In genomic region chr6:81751388-81752083, GRCh38 we compare ENCODE assay signal across 8 cellular contexts. TPM values are rescaled to one million over a fixed set of nuclear protein-coding genes. Genes with fewer than 3 reads are reported as not detected.
A peak's percentile ranks its signal among the peaks of the same experiment; 100 is the strongest.
DNase-seq lines count a peak whose midpoint lies in the region; ATAC-seq and TF ChIP-seq lines count a peak whose summit lies in the region.

No MANE protein-coding gene starts in this region.

- H4K20me1 ChIP-seq in KMS-11 (ENCODE audit: insufficient read depth), result no peaks in the 10 kb centered on the region

- H3K4me1 ChIP-seq in KMS-11 (ENCODE audit: low read depth, poor library complexity, severe bottlenecking) (no peaks in the 10 kb centered on the region), mesodermal cell (ENCODE audit: control insufficient read depth, insufficient read depth, low read length, poor library complexity, severe bottlenecking) (peaks cover 7% of the 10 kb centered on the region), stomach (peaks cover 27 to 54% (median 40%) of the 10 kb centered on the region in 4 donors)

- CTCF ChIA-PET in activated CD8-positive, alpha-beta T cell treated with anti-CD3 and anti-CD28 coated beads for 36 hours (lab: Charles Lee), result interaction anchor here (1.1 kb wide), 1 partner anchor 9 kb away, joined by 3 read pairs; no protein-coding TSS in a partner anchor

- intact Hi-C loops in activated CD8-positive, alpha-beta T cell treated with anti-CD3 and anti-CD28 coated beads for 36 hours (cut with micrococcal nuclease), result loop anchor here (10.0 kb wide), 2 partner anchors 1147 to 1417 kb away; no protein-coding TSS in a partner anchor
- intact Hi-C loops in stomach (cut with DNase I; ENCODE audit: low total_unique reads), result no loop called here

- peaks cover under 1% of the 10 kb centered on the region for H3K36me3 Mint-ChIP-seq in activated CD8-positive, alpha-beta T cell treated with anti-CD3 and anti-CD28 coated beads for 36 hours (ENCODE audit: low read depth)
- no peaks in the 10 kb centered on the region for H3K36me3 Mint-ChIP-seq in endothelial cell (ENCODE audit: low read depth, unreplicated experiment)

- peaks cover 29% of the 10 kb centered on the region for H3K4me1 Mint-ChIP-seq in activated CD8-positive, alpha-beta T cell treated with anti-CD3 and anti-CD28 coated beads for 36 hours (ENCODE audit: low read depth)
- peaks cover 17% of the 10 kb centered on the region for H3K4me1 Mint-ChIP-seq in endothelial cell (ENCODE audit: unreplicated experiment)

- TF ChIP-seq CTCF in KMS-11 (conservative IDR thresholded peaks at IDR 0.05; ENCODE audit: low read depth, low read length), result no peak
- no peak for TF ChIP-seq CTCF in activated CD8-positive, alpha-beta T cell treated with anti-CD3 and anti-CD28 coated beads for 36 hours (IDR thresholded peaks at IDR 0.05)
- TF ChIP-seq CTCF in endothelial cell (IDR thresholded peaks at IDR 0.05; ENCODE audit: unreplicated experiment), result no peak
- no peak for TF ChIP-seq CTCF in stomach (IDR thresholded peaks at IDR 0.05)
- no peak for TF ChIP-seq CTCF in omental fat pad (IDR thresholded peaks at IDR 0.05)

- peak overlapping the region; percentile 62; the same call in 1 of the 2 replicates for H3K9ac ChIP-seq in KMS-11

- H3K9me3 ChIP-seq in mesodermal cell (ENCODE audit: control insufficient read depth, low read length) (no peaks in the 10 kb centered on the region), stomach (no peaks in the 10 kb centered on the region)

- H3K27me3 Mint-ChIP-seq in activated CD8-positive, alpha-beta T cell treated with anti-CD3 and anti-CD28 coated beads for 36 hours, result peaks cover 20% of the 10 kb centered on the region
- peaks cover 12% of the 10 kb centered on the region for H3K27me3 Mint-ChIP-seq in endothelial cell (ENCODE audit: unreplicated experiment)

- no peaks in the 10 kb centered on the region for H3K27me3 ChIP-seq in KMS-11 (ENCODE audit: insufficient read depth, low read depth)
- no peaks in the 10 kb centered on the region for H3K27me3 ChIP-seq in stomach

- ATAC-seq in activated CD8-positive, alpha-beta T cell treated with anti-CD3 and anti-CD28 coated beads for 36 hours, result no peak
- ATAC-seq in omental fat pad (ENCODE audit: low FRiP score), result no peak

- H3K4me3 Mint-ChIP-seq in activated CD8-positive, alpha-beta T cell treated with anti-CD3 and anti-CD28 coated beads for 36 hours, result peak overlapping the region; percentile 76
- H3K4me3 Mint-ChIP-seq in endothelial cell (ENCODE audit: unreplicated experiment), result peak overlapping the region; percentile 94

- H3K4me2 ChIP-seq in KMS-11, result peak overlapping the region; percentile 17; the same call in 1 of the 2 replicates

- POLR2A ChIA-PET in activated CD8-positive, alpha-beta T cell treated with anti-CD3 and anti-CD28 coated beads for 36 hours (lab: Charles Lee), result no interaction called here

- peak overlapping the region; percentile 62; the same call in 1 of the 2 replicates for H3K27ac ChIP-seq in KMS-11
- H3K27ac ChIP-seq in mesodermal cell (ENCODE audit: low read depth, low read length, severe bottlenecking), result peak overlapping the region; percentile 84
- H3K27ac ChIP-seq in stomach, result peak overlapping the region; percentile 92 to 98 (median 96)

- 18 to 20% methylated on average over 53 to 63 of the region's 65 CpGs for WGBS in mesodermal cell (ENCODE audit: insufficient coverage in 2 of 2), 2 experiments
- 2 to 4% (median 3%) methylated on average over 27 to 65 of the region's 65 CpGs for WGBS in stomach, 5 donors

- DNase-seq in DMS53 treated with DMSO at 0.1 percent for 48 hours (lab: John Stamatoyannopoulos, UW; ENCODE audit: unreplicated experiment), result peak; percentile 20
- peak; percentile 20 for DNase-seq in activated CD8-positive, alpha-beta T cell treated with anti-CD3 and anti-CD28 coated beads for 36 hours
- peak; percentile 52 for DNase-seq in endothelial cell (ENCODE audit: low spot score)
- DNase-seq in stomach, result peak; percentile 75
- DNase-seq in cerebellar cortex (ENCODE audit: low spot score), result no peak
- DNase-seq in omental fat pad (ENCODE audit: low spot score), result no peak

- no peaks in the 10 kb centered on the region for H3K9me3 Mint-ChIP-seq in activated CD8-positive, alpha-beta T cell treated with anti-CD3 and anti-CD28 coated beads for 36 hours
- H3K9me3 Mint-ChIP-seq in endothelial cell (ENCODE audit: unreplicated experiment), result no peaks in the 10 kb centered on the region

- no peak for TF ChIP-seq EP300 in stomach (IDR thresholded peaks at IDR 0.05)

- H3K36me3 ChIP-seq in KMS-11 (ENCODE audit: insufficient read depth) (no peaks in the 10 kb centered on the region), mesodermal cell (ENCODE audit: control insufficient read depth, insufficient read depth, low read length) (peaks cover 41% of the 10 kb centered on the region), stomach (peaks cover 0 to 9% (median under 1%) of the 10 kb centered on the region in 4 donors)

- H3K4me3 ChIP-seq in KMS-11 (IDR thresholded peaks at IDR 0.05; ENCODE audit: insufficient read depth, low read depth, low read length), result no peak overlapping the region
- peak overlapping the region; percentile 76 for H3K4me3 ChIP-seq in mesodermal cell (ENCODE audit: extremely low read depth, insufficient read depth, low read length, poor library complexity, severe bottlenecking)
- peak overlapping the region; percentile 67 to 88 (median 81) for H3K4me3 ChIP-seq in stomach

- H3K79me2 ChIP-seq in KMS-11 (ENCODE audit: insufficient read depth, low read depth), result no peaks in the 10 kb centered on the region

- TF ChIP-seq POLR2A in stomach (IDR thresholded peaks at IDR 0.05), result no peak

- H3K27ac Mint-ChIP-seq in activated CD8-positive, alpha-beta T cell treated with anti-CD3 and anti-CD28 coated beads for 36 hours, result peak overlapping the region; percentile 28
- peak overlapping the region; percentile 40 for H3K27ac Mint-ChIP-seq in endothelial cell (ENCODE audit: unreplicated experiment)

- H2AFZ ChIP-seq in KMS-11 (ENCODE audit: low read depth), result peak overlapping the region; percentile 78

RNA-seq across cellular contexts. Expression of gene TENT5A, which starts 0.9 kb away (rescaled TPM):
- total RNA-seq in activated CD8-positive, alpha-beta T cell treated with anti-CD3 and anti-CD28 coated beads for 36 hours, result 1 to 10 TPM; 1.1 to 1.2 TPM
- total RNA-seq in endothelial cell (ENCODE audit: unreplicated experiment), result 2.3 TPM
- 35.1 TPM for polyA plus RNA-seq in mesodermal cell (2013, experiment 1 of 2)
- polyA plus RNA-seq in mesodermal cell (2013, experiment 2 of 2), result 28.5 TPM
- total RNA-seq in stomach, result 10 to 100 TPM in 4 of 5 donors, 1 to 10 TPM in 1; 8.4 to 54.0 (median 19.9) TPM
- 10 to 100 TPM in 1 of 3 donors, 1 to 10 TPM in 2; 3.7 to 19.4 (median 4.4) TPM for polyA plus RNA-seq in stomach
- total RNA-seq in omental fat pad, result 10 to 100 TPM; 15.1 to 33.9 (median 20.8) TPM

Comparison
In these comparisons a context has a peak if more than half of its experiments do, and no peak if none do; other contexts are left out.
1. DNase-seq: peak in DMS53 treated with DMSO at 0.1 percent for 48 hours (single experiment), activated CD8-positive, alpha-beta T cell treated with anti-CD3 and anti-CD28 coated beads for 36 hours (single experiment), endothelial cell (single experiment) and stomach (single experiment); none in cerebellar cortex (single experiment) and omental fat pad (single experiment).
2. Peak in every context shown above with its lines, with median percentiles within 50 percentile points of each other: H3K27ac ChIP-seq.